In genomic region chr2:113583541-113584225, GRCh38 we compare ENCODE assay signal across 8 cellular contexts. TPM values are rescaled to one million over a fixed set of nuclear protein-coding genes. Genes with fewer than 3 reads are reported as not detected.
A peak's percentile ranks its signal among the peaks of the same experiment; 100 is the strongest.
DNase-seq lines count a peak whose midpoint lies in the region; ATAC-seq, FAIRE-seq and TF ChIP-seq lines count a peak whose summit lies in the region.
"Not testable (repeated sequence)": the region's sequence is repeated elsewhere in the genome, so short reads cannot be mapped to it uniquely, and the experiment has no call there.

No MANE protein-coding gene starts in this region.

- H3K4me1 Mint-ChIP-seq in type B pancreatic cell (ENCODE audit: unreplicated experiment), result peaks cover 17% of the 10 kb centered on the region

- not testable (repeated sequence) for FAIRE-seq in GM12878 (lab: Jason Lieb, UNC)

- H3K27me3 ChIP-seq in GM12878 (replicated peaks in 1 of 2; ENCODE audit: control insufficient read depth in 2 of 2, insufficient read depth in 2 of 2, low read length in 1 of 2); gastroesophageal sphincter: not testable (repeated sequence)

- POLR2A ChIA-PET in GM10248 (lab: Yijun Ruan, JAX), result not testable (repeated sequence)
- POLR2A ChIA-PET in GM12878 (lab: Charles Lee), result interaction anchor here (0.6 kb wide), 1 partner anchor 21 kb away, joined by 3 read pairs; no protein-coding TSS in a partner anchor

- not testable (repeated sequence) for H3K27me3 Mint-ChIP-seq in type B pancreatic cell

- H3K9me3 ChIP-seq in GM12878 (replicated peaks; ENCODE audit: control insufficient read depth, insufficient read depth, low read length); gastroesophageal sphincter: not testable (repeated sequence)

- H3K27ac ChIP-seq in GM12878 (ENCODE audit: control insufficient read depth, insufficient read depth), result not testable (repeated sequence)
- peak overlapping the region; percentile 41 to 87 (median 85) for H3K27ac ChIP-seq in gastroesophageal sphincter

- H3K4me3 ChIP-seq in GM12878 (peak overlapping the region; percentile 87), gastroesophageal sphincter (peak overlapping the region; percentile 30 to 59)

- not testable (repeated sequence) for H3K4me1 ChIP-seq in GM12878 (ENCODE audit: control insufficient read depth, insufficient read depth, low read length)
- peaks cover 0 to 39% (median 0%) of the 10 kb centered on the region in 3 donors for H3K4me1 ChIP-seq in gastroesophageal sphincter

- not testable (repeated sequence) for TF ChIP-seq CTCF in GM10248 (IDR thresholded peaks at IDR 0.05; ENCODE audit: control extremely low read depth, extremely low read depth, low read depth, missing control alignments); GM12878 (IDR thresholded peaks at IDR 0.05 in 2 of 3, conservative IDR thresholded peaks at IDR 0.05 in 1 of 3; ENCODE audit: control insufficient read depth in 2 of 3, extremely low read depth in 1 of 3, insufficient read depth in 1 of 3, low read depth in 3 of 3, low read length in 3 of 3); gastroesophageal sphincter (IDR thresholded peaks at IDR 0.05); type B pancreatic cell (conservative IDR thresholded peaks at IDR 0.05)

- TF ChIP-seq POLR2A in GM12878 (IDR thresholded peaks at IDR 0.05; ENCODE audit: low read depth, low read length) (peak; percentile 41; the same call in 1 of the 2 replicates), gastroesophageal sphincter (IDR thresholded peaks at IDR 0.05) (peak; percentile 55 to 60)

- not testable (repeated sequence) for TF ChIP-seq EP300 in GM12878 (IDR thresholded peaks at IDR 0.05; ENCODE audit: borderline replicate concordance in 1 of 2, control insufficient read depth in 1 of 2, low read depth in 2 of 2, low read length in 2 of 2); gastroesophageal sphincter (IDR thresholded peaks at IDR 0.05)

- DNase-seq in GM10248 (ENCODE audit: extremely low spot score) (peak; percentile 77), M059J (ENCODE audit: low read depth) (peak; percentile 59), middle frontal gyrus (ENCODE audit: extremely low spot score, low spot score) (peak; percentile 80), type B pancreatic cell (ENCODE audit: extremely low spot score, unreplicated experiment) (peak; percentile 91)
- DNase-seq in activated CD4-positive, alpha-beta T cell treated with anti-CD3 and anti-CD28 coated beads, Interleukin-2, amount 50 U/mL, for 1 hour, result peak; percentile 72
- not testable (repeated sequence) for DNase-seq in GM12878 (ENCODE audit: low read depth, low spot score)
- peak; percentile 63 to 73 for DNase-seq in stimulated activated CD4-positive, alpha-beta T cell treated with anti-CD3 and anti-CD28 coated beads, Interleukin-15, amount 100 ng/mL, for 1 hour (ENCODE audit: low read depth in 1 of 2, low spot score in 1 of 2)

- peak overlapping the region; percentile 59; the same call in 1 of the 2 replicates for H3K9ac ChIP-seq in GM12878 (ENCODE audit: control insufficient read depth, insufficient read depth, low read length)

- intact Hi-C loops in GM12878 (cut with micrococcal nuclease; ENCODE audit: unreplicated experiment), result not testable (repeated sequence)

- not testable (repeated sequence) for H3K36me3 Mint-ChIP-seq in type B pancreatic cell

- H4K20me1 ChIP-seq in GM12878 (ENCODE audit: control insufficient read depth, insufficient read depth), result not testable (repeated sequence)

- peak overlapping the region; percentile 94 for H2AFZ ChIP-seq in GM12878 (ENCODE audit: control insufficient read depth, low read depth, low read length)

- not testable (repeated sequence) for H3K36me3 ChIP-seq in GM12878 (ENCODE audit: control insufficient read depth in 2 of 2, insufficient read depth in 2 of 2, low read length in 1 of 2); gastroesophageal sphincter

- not testable (repeated sequence) for TF ChIP-seq RAD21 in GM12878 (IDR thresholded peaks at IDR 0.05; ENCODE audit: insufficient read depth, low read depth, low read length)

- 3% methylated on average over 42 of the region's 62 CpGs for WGBS in GM12878 (ENCODE audit: insufficient coverage, insufficient replicate concordance, low lambda C conversion rate, missing lambda C conversion rate)
- WGBS in gastroesophageal sphincter (ENCODE audit: low coverage in 1 of 2), 2 donors, result 1 to 7% methylated on average over 3 to 26 of the region's 62 CpGs

- CTCF ChIA-PET in GM10248 (lab: Yijun Ruan, JAX), result interaction anchor here (1.2 kb wide), 1 partner anchor 116 kb away, joined by 3 read pairs; no protein-coding TSS in a partner anchor
- CTCF ChIA-PET in GM12878 (lab: Yijun Ruan, JAX), result not testable (repeated sequence)

- H3K9me3 Mint-ChIP-seq in type B pancreatic cell, result not testable (repeated sequence)

- ATAC-seq in GM12878, gastroesophageal sphincter: not testable (repeated sequence)

- BruUV-seq in GM12878 (replicated peaks; lab: Mats Ljungman, UMichigan), result not testable (repeated sequence)

- peak overlapping the region; percentile 89 for H3K4me3 Mint-ChIP-seq in type B pancreatic cell

- SMC1A ChIA-PET in GM12878 (lab: Charles Lee; ENCODE audit: uncharacterized antibody, unreplicated experiment), result not testable (repeated sequence)

- H3K27ac Mint-ChIP-seq in type B pancreatic cell, result peak overlapping the region; percentile 80

- not testable (repeated sequence) for H3K79me2 ChIP-seq in GM12878 (ENCODE audit: control insufficient read depth, insufficient read depth, low read length)

- RAD21 ChIA-PET in GM12878 (lab: Charles Lee; ENCODE audit: unreplicated experiment), result not testable (repeated sequence)

- in situ Hi-C loops in GM12878 (cut with MboI), result not testable (repeated sequence)

- H3K4me2 ChIP-seq in GM12878 (ENCODE audit: control insufficient read depth, insufficient read depth), result peak overlapping the region; percentile 83

TF ChIP-seq in GM12878, 131 proteins besides CTCF, POLR2A, EP300 and RAD21 (continues in another document):
- peak; percentile 55; the same call in 1 of the 2 replicates for TF ChIP-seq ZBTB11 (CRISPR knock-in tag; IDR thresholded peaks at IDR 0.05)
- TF ChIP-seq CREM (IDR thresholded peaks at IDR 0.05; ENCODE audit: low read depth), result 0 out of 2 replicates have a peak, but pooled peaks have one; percentile 18
- TF ChIP-seq TCF3 (IDR thresholded peaks at IDR 0.05; ENCODE audit: borderline replicate concordance, insufficient read depth, low read depth, low read length), result peak; percentile 59; the same call in 1 of the 2 replicates
- TF ChIP-seq SMARCA5 (IDR thresholded peaks at IDR 0.05), result peak; percentile 92
- 0 out of 4 replicates have a peak, but pooled peaks of 1 of the 2 experiments have one; percentile 27 for TF ChIP-seq SRF (IDR thresholded peaks at IDR 0.05; ENCODE audit: low read depth in 2 of 2, low read length in 2 of 2)
- peak; percentile 92; the same call in 1 of the 2 replicates for TF ChIP-seq RB1 (IDR thresholded peaks at IDR 0.05; ENCODE audit: borderline replicate concordance)
- peak; percentile 42; the same call in 1 of the 2 replicates for TF ChIP-seq CREB1 (IDR thresholded peaks at IDR 0.05; ENCODE audit: low read depth)
- TF ChIP-seq BACH1 (IDR thresholded peaks at IDR 0.05; ENCODE audit: borderline replicate concordance), result peak; percentile 64
- TF ChIP-seq GABPA (IDR thresholded peaks at IDR 0.05; ENCODE audit: low read depth), result peak; percentile 84

RNA-seq across cellular contexts. Expression of gene RABL2A, which starts 43.4 kb away (rescaled TPM):
- 6.5 and 9.0 TPM in 2 replicates for total RNA-seq in M059J (2014; rRNA removed; shearing (Covaris generic))
- 90.9 and 104 TPM in 2 replicates for total RNA-seq in GM12878 (2013; cell fraction: nucleolus; rRNA removed)
- 9.1 and 10.0 TPM in 2 replicates for total RNA-seq in GM12878 (2014; rRNA removed)
- 9.7 and 10.0 TPM in 2 replicates for total RNA-seq in GM12878 (2014; rRNA removed; fragmentation: Illumina TruSeq; extraction: Trizol)
- 9.8 and 12.2 TPM in 2 replicates for total RNA-seq in GM12878 (2021)
- polyA plus RNA-seq in GM12878 (2011; ENCODE audit: low read depth), result 9.0 TPM
- 14.5 and 17.9 TPM in 2 replicates for polyA plus RNA-seq in GM12878 (2011; rRNA removed)
- 12.8 and 16.6 TPM in 2 replicates for polyA plus RNA-seq in GM12878 (2011; cell fraction: cytosol; rRNA removed)
- 58.0 and 59.3 TPM in 2 replicates for polyA plus RNA-seq in GM12878 (2011; cell fraction: nucleus; rRNA removed)
- polyA plus RNA-seq in GM12878 (2012), result 10.9 and 11.8 TPM in 2 replicates
- 12.3 and 15.1 TPM in 2 replicates for polyA plus RNA-seq in GM12878 (2014; fragmentation: Illumina TruSeq; extraction: Trizol)
- polyA plus RNA-seq in GM12878 (2014; fragmentation: Nextera tagmentation; extraction: Ambion mirVana), result 1 to 10 TPM in 1 of 2 experiments, under 1 TPM in 1; 0.87 to 1.9 TPM
- 12.6 and 14.5 TPM in 2 replicates for polyA plus RNA-seq in GM12878 (2014; rRNA removed)
- 1 to 10 TPM; 8.9 to 9.4 TPM for polyA plus RNA-seq in GM12878 (2016; fragmentation: Nextera tagmentation; extraction: Ambion mirVana)
- polyA minus RNA-seq in GM12878 (2011; rRNA and poly(A)+ RNA removed), result 24.5 and 26.0 TPM in 2 replicates
- 3.6 and 7.8 TPM in 2 replicates for polyA minus RNA-seq in GM12878 (2011; cell fraction: cytosol; rRNA and poly(A)+ RNA removed)
- polyA minus RNA-seq in GM12878 (2011; cell fraction: nucleus; rRNA and poly(A)+ RNA removed), result 15.6 and 24.2 TPM in 2 replicates
- 10 to 100 TPM in 3 of 4 donors, 1 to 10 TPM in 1; 3.0 to 19.9 (median 14.1) TPM for total RNA-seq in gastroesophageal sphincter
- 30.7 and 47.0 TPM in 2 replicates for total RNA-seq in type B pancreatic cell (ENCODE audit: low replicate concordance)
